Comparison of ENCODE assay signal across 24 cellular contexts in genomic region chr2:127552336-127552735, GRCh38. TPM values are rescaled to one million over a fixed set of nuclear protein-coding genes. Genes with fewer than 3 reads are reported as not detected.
DNase-seq lines count a peak whose midpoint lies in the region; ATAC-seq and TF ChIP-seq lines count a peak whose summit lies in the region.
"Had no signal": no experiment of that assay in that cellular context is flagged by ENCODE, and none has a peak within 500 bp of the region (broad histone marks: within the 10 kb centered on the region; RNA-seq: fewer than 3 reads in every experiment).

No MANE protein-coding gene starts in this region.

- no peak overlapping the region for H3K27ac ChIP-seq in prostate gland
- H3K27ac ChIP-seq: A549; BLaER1 treated with 17β-estradiol and CSF1 and Interleukin-3, amounts not matched to agents 10 nM and 100 nM had no signal

- peaks cover 43 to 84% of the 10 kb centered on the region in 2 donors for H3K27me3 Mint-ChIP-seq in natural killer cell treated with Interleukin-12 subunit alpha and Interleukin-12 subunit beta and Interleukin-15 and Interleukin-18, amount 100 ng/mL, for 72 hours
- peaks cover 36 to 53% of the 10 kb centered on the region in 2 donors for H3K27me3 Mint-ChIP-seq in natural killer cell (ENCODE audit: low read depth in 2 of 2)

- TF ChIP-seq POLR2A in prostate gland (IDR thresholded peaks at IDR 0.05) = no peak

- H3K4me3 ChIP-seq in prostate gland = no peak overlapping the region
- H3K4me3 ChIP-seq: A549; BLaER1 treated with 17β-estradiol and CSF1 and Interleukin-3, amounts not matched to agents 10 nM and 100 nM; GM23338 had no signal

- ATAC-seq in natural killer cell treated with Interleukin-12 subunit alpha and Interleukin-12 subunit beta and Interleukin-15 and Interleukin-18, amount 100 ng/mL, for 72 hours = peak; percentile 24 to 52
- ATAC-seq in natural killer cell = no peak
- ATAC-seq: A549, GM23338, HCT116 had no signal

- WGBS in prostate gland = 81% methylated on average over 6 of the region's 6 CpGs

- intact Hi-C loops in natural killer cell (cut with micrococcal nuclease) (no loop called here), posterior vena cava (cut with DNase I) (no loop called here), prostate gland (cut with DNase I) (no loop called here)

- no peak overlapping the region for H3K4me3 Mint-ChIP-seq in natural killer cell treated with Interleukin-12 subunit alpha and Interleukin-12 subunit beta and Interleukin-15 and Interleukin-18, amount 100 ng/mL, for 72 hours
- no peak overlapping the region for H3K4me3 Mint-ChIP-seq in natural killer cell
- H3K4me3 Mint-ChIP-seq: CD14-positive monocyte; CD4-positive, alpha-beta T cell; CD8-positive, alpha-beta memory T cell; GM23338; H9 had no signal

- peak; percentile 28 for DNase-seq in activated effector memory CD4-positive, alpha-beta T cell treated with anti-CD3 and anti-CD28 coated beads, Interleukin-2, amount 50 U/mL, for 16 hours
- DNase-seq in activated effector memory CD4-positive, alpha-beta T cell treated with Interleukin-2 at 50 U/mL for 16 hours = no peak
- no peak for DNase-seq in natural killer cell treated with Interleukin-12 subunit alpha and Interleukin-12 subunit beta and Interleukin-15 and Interleukin-18, amount 100 ng/mL, for 72 hours (ENCODE audit: low spot score)
- no peak for DNase-seq in natural killer cell
- peak; percentile 36 for DNase-seq in posterior vena cava (ENCODE audit: low spot score)
- no peak for DNase-seq in NCI-H2171 (lab: John Stamatoyannopoulos, UW)
- no peak for DNase-seq in prostate gland (ENCODE audit: low spot score)
- DNase-seq: 8988T; ACHN; AML-193; BE2C; Calu3; CD4-positive, alpha-beta T cell; CD8-positive, alpha-beta memory T cell; DMS53; DMS79 treated with DMSO at 0.1 percent for 48 hours; GF-D8; H9 had no signal

- H3K4me1 Mint-ChIP-seq in natural killer cell treated with Interleukin-12 subunit alpha and Interleukin-12 subunit beta and Interleukin-15 and Interleukin-18, amount 100 ng/mL, for 72 hours (ENCODE audit: low read depth in 2 of 2) = no peaks in the 10 kb centered on the region
- H3K4me1 Mint-ChIP-seq in natural killer cell = no peaks in the 10 kb centered on the region
- H3K4me1 Mint-ChIP-seq: CD14-positive monocyte; CD8-positive, alpha-beta memory T cell had no signal

- H3K27me3 ChIP-seq in prostate gland (replicated peaks; ENCODE audit: insufficient read depth) = no peaks in the 10 kb centered on the region
- H3K27me3 ChIP-seq: BE2C; BLaER1 treated with 17β-estradiol and CSF1 and Interleukin-3, amounts not matched to agents 10 nM and 100 nM had no signal

- no peaks in the 10 kb centered on the region for H3K9me3 ChIP-seq in prostate gland
- H3K9me3 ChIP-seq: BE2C had no signal

- no peaks in the 10 kb centered on the region for H3K36me3 ChIP-seq in prostate gland
- H3K36me3 ChIP-seq: BE2C; BLaER1 treated with 17β-estradiol and CSF1 and Interleukin-3, amounts not matched to agents 10 nM and 100 nM had no signal

- H3K27ac Mint-ChIP-seq in natural killer cell treated with Interleukin-12 subunit alpha and Interleukin-12 subunit beta and Interleukin-15 and Interleukin-18, amount 100 ng/mL, for 72 hours = no peak overlapping the region
- H3K27ac Mint-ChIP-seq in natural killer cell = no peak overlapping the region
- H3K27ac Mint-ChIP-seq: CD4-positive, alpha-beta T cell; CD8-positive, alpha-beta memory T cell; GM23338 had no signal

- TF ChIP-seq CTCF in natural killer cell (IDR thresholded peaks at IDR 0.05) = no peak
- TF ChIP-seq CTCF in prostate gland (IDR thresholded peaks at IDR 0.05) = no peak

- peaks cover 5% of the 10 kb centered on the region for H3K9me3 Mint-ChIP-seq in natural killer cell treated with Interleukin-12 subunit alpha and Interleukin-12 subunit beta and Interleukin-15 and Interleukin-18, amount 100 ng/mL, for 72 hours
- peaks cover 3 to 6% of the 10 kb centered on the region in 2 donors for H3K9me3 Mint-ChIP-seq in natural killer cell
- H3K9me3 Mint-ChIP-seq: GM23338, H9 had no signal

- H3K36me3 Mint-ChIP-seq in natural killer cell treated with Interleukin-12 subunit alpha and Interleukin-12 subunit beta and Interleukin-15 and Interleukin-18, amount 100 ng/mL, for 72 hours = peaks cover 14% of the 10 kb centered on the region
- peaks cover 14% of the 10 kb centered on the region for H3K36me3 Mint-ChIP-seq in natural killer cell
- H3K36me3 Mint-ChIP-seq: CD14-positive monocyte had no signal

- H3K4me1 ChIP-seq in prostate gland (replicated peaks) = no peaks in the 10 kb centered on the region
- H3K4me1 ChIP-seq: A549; BE2C; BLaER1 treated with 17β-estradiol and CSF1 and Interleukin-3, amounts not matched to agents 10 nM and 100 nM had no signal

RNA-seq across cellular contexts. Expression of gene MYO7B, which starts 16.9 kb away (rescaled TPM):
- total RNA-seq in natural killer cell treated with Interleukin-12 subunit alpha and Interleukin-12 subunit beta and Interleukin-15 and Interleukin-18, amount 100 ng/mL, for 72 hours = not detected
- total RNA-seq in natural killer cell (under 1 TPM; 0.14 to 0.45 (median 0.25) TPM), posterior vena cava (under 1 TPM; 0.67 to 0.79 TPM), prostate gland (1 to 10 TPM in 1 of 2 donors, not detected in 1; 1.4 TPM)
- total RNA-seq: CD8-positive, alpha-beta memory T cell; G401; GM23338; H9 had no signal

RNA-seq across cellular contexts. Expression of gene IWS1, which starts 26.0 kb away (rescaled TPM):
- 10 to 100 TPM; 45.3 to 49.5 TPM for total RNA-seq in natural killer cell treated with Interleukin-12 subunit alpha and Interleukin-12 subunit beta and Interleukin-15 and Interleukin-18, amount 100 ng/mL, for 72 hours
- total RNA-seq in natural killer cell (10 to 100 TPM; 21.7 to 27.1 (median 23.9) TPM), posterior vena cava (10 to 100 TPM; 31.0 to 35.4 TPM), prostate gland (10 to 100 TPM; 36.6 to 42.3 TPM)

Comparison
In these comparisons a context has a peak if more than half of its experiments do, and no peak if none do; other contexts are left out.
1. DNase-seq: peak in activated effector memory CD4-positive, alpha-beta T cell treated with anti-CD3 and anti-CD28 coated beads, Interleukin-2, amount 50 U/mL, for 16 hours (single experiment) and posterior vena cava (single experiment); none in activated effector memory CD4-positive, alpha-beta T cell treated with Interleukin-2 at 50 U/mL for 16 hours (single experiment), natural killer cell treated with Interleukin-12 subunit alpha and Interleukin-12 subunit beta and Interleukin-15 and Interleukin-18, amount 100 ng/mL, for 72 hours (single experiment), natural killer cell (single experiment), NCI-H2171 (single experiment) and prostate gland (single experiment).
2. ATAC-seq: peak in natural killer cell treated with Interleukin-12 subunit alpha and Interleukin-12 subunit beta and Interleukin-15 and Interleukin-18, amount 100 ng/mL, for 72 hours (2 of 2); none in natural killer cell (0 of 3).